Comparison of ENCODE assay signal across 11 cellular contexts in the genomic region with DNA sequence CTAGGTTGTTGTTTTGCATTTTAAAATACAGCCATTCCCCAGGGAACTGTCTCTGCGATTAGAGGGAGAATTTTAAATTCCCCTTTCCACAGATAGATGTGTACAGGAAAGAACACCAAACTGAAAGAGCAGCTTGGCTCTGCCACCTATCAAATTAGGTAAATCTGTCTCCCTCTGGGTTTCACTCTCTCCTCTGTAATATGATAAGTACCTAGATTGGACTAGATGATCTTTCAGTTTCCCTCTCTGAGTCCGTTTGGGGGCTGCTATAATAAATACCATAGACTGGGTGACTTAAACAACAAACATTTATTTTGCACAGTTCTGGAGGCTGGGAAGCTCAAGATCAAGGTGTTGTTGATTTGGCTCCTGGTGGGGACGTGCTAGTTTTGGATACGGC.
A peak's percentile ranks its signal among the peaks of the same experiment; 100 is the strongest.
DNase-seq lines count a peak whose midpoint lies in the region; ATAC-seq, FAIRE-seq and TF ChIP-seq lines count a peak whose summit lies in the region.
"Had no signal": no experiment of that assay in that cellular context is flagged by ENCODE, and none has a peak within 500 bp of the region (broad histone marks: within the 10 kb centered on the region; RNA-seq: fewer than 3 reads in every experiment).

No MANE protein-coding gene starts in this region.

- intact Hi-C loops in GM12878 (cut with micrococcal nuclease; ENCODE audit: unreplicated experiment) = no loop called here
- intact Hi-C loops in colonic mucosa (cut with DNase I) = no loop called here

- no peaks in the 10 kb centered on the region for H3K9me3 Mint-ChIP-seq in T-helper 2 cell treated with Interferon-gamma antibody and Interleukin-4, amounts not matched to agents 5 μg/mL and 100 μg/mL, for 36 hours
- no peaks in the 10 kb centered on the region for H3K9me3 Mint-ChIP-seq in activated naive CD4-positive, alpha-beta T cell treated with anti-CD3 and anti-CD28 coated beads, Interleukin-2, amount 10 ng/mL, durations not matched to agents 7 days and 5 days

- TF ChIP-seq POLR2A in GM12878 (IDR thresholded peaks at IDR 0.05; ENCODE audit: low read depth, low read length) = no peak

- peaks cover 0 to 3% of the 10 kb centered on the region in 2 experiments; a peak in 1 of 4 replicates for H3K27me3 ChIP-seq in GM12878 (replicated peaks in 1 of 2; ENCODE audit: control insufficient read depth in 2 of 2, insufficient read depth in 2 of 2, low read length in 1 of 2)
- no peaks in the 10 kb centered on the region for H3K27me3 ChIP-seq in colonic mucosa
- H3K27me3 ChIP-seq: uterus had no signal

- DNase-seq in GM12878 (ENCODE audit: low read depth, low spot score) (no peak), T-helper 1 cell (no peak), colonic mucosa (no peak)
- no peak for DNase-seq in T-helper 2 cell treated with Interferon-gamma antibody and Interleukin-4, amounts not matched to agents 5 μg/mL and 100 μg/mL, for 36 hours (ENCODE audit: low spot score)
- DNase-seq in activated naive CD4-positive, alpha-beta T cell treated with anti-CD3 and anti-CD28 coated beads, Interleukin-2, amount 10 ng/mL, durations not matched to agents 7 days and 5 days = no peak
- DNase-seq: activated gamma-delta T cell treated with Interleukin-2 at 50 U/mL for 16 hours, COR-L47, uterus had no signal

- H3K36me3 ChIP-seq in GM12878 (ENCODE audit: control insufficient read depth in 2 of 2, insufficient read depth in 2 of 2, low read length in 1 of 2) (no peaks in the 10 kb centered on the region), colonic mucosa (no peaks in the 10 kb centered on the region)
- H3K36me3 ChIP-seq: uterus had no signal

- ATAC-seq in GM18519 (IDR thresholded peaks at IDR 0.05; ENCODE audit: low FRiP score, unreplicated experiment) (peak; percentile 40), GM21447 (IDR thresholded peaks at IDR 0.05; ENCODE audit: unreplicated experiment) (peak; percentile 49), HG03108 (IDR thresholded peaks at IDR 0.05; ENCODE audit: unreplicated experiment) (peak; percentile 33), GM12878 (peak; percentile 82)

- no peaks in the 10 kb centered on the region for H3K4me1 Mint-ChIP-seq in T-helper 2 cell treated with Interferon-gamma antibody and Interleukin-4, amounts not matched to agents 5 μg/mL and 100 μg/mL, for 36 hours (ENCODE audit: low read depth)
- H3K4me1 Mint-ChIP-seq in activated naive CD4-positive, alpha-beta T cell treated with anti-CD3 and anti-CD28 coated beads, Interleukin-2, amount 10 ng/mL, durations not matched to agents 7 days and 5 days = no peaks in the 10 kb centered on the region

- BruUV-seq in GM12878 (replicated peaks; lab: Mats Ljungman, UMichigan) = no TSS peak

- RAD21 ChIA-PET in GM12878 (lab: Charles Lee; ENCODE audit: unreplicated experiment) = interaction anchor here (1.2 kb wide), 2 partner anchors 20 to 41 kb away, joined by 3 read pairs; no protein-coding TSS in a partner anchor

- CTCF ChIA-PET in GM12878 (lab: Yijun Ruan, JAX) = interaction anchor here (0.6 to 1.5 kb wide), 4 partner anchors 13 to 98 kb away, joined by 3 to 5 read pairs (median 3); no protein-coding TSS in a partner anchor
- CTCF ChIA-PET in activated naive CD4-positive, alpha-beta T cell treated with anti-CD3 and anti-CD28 coated beads, Interleukin-2, amount 10 ng/mL, durations not matched to agents 7 days and 5 days (lab: Charles Lee) = no interaction called here

- no peaks in the 10 kb centered on the region for H4K20me1 ChIP-seq in GM12878 (ENCODE audit: control insufficient read depth, insufficient read depth)

- peak overlapping the region; percentile 46 for H3K4me2 ChIP-seq in GM12878 (ENCODE audit: control insufficient read depth, insufficient read depth)

- no peak overlapping the region for H3K4me3 Mint-ChIP-seq in T-helper 2 cell treated with Interferon-gamma antibody and Interleukin-4, amounts not matched to agents 5 μg/mL and 100 μg/mL, for 36 hours
- H3K4me3 Mint-ChIP-seq in activated naive CD4-positive, alpha-beta T cell treated with anti-CD3 and anti-CD28 coated beads, Interleukin-2, amount 10 ng/mL, durations not matched to agents 7 days and 5 days = no peak overlapping the region

- H3K4me1 ChIP-seq in GM12878 (ENCODE audit: control insufficient read depth, insufficient read depth, low read length) (peaks cover 14% of the 10 kb centered on the region), colonic mucosa (no peaks in the 10 kb centered on the region)
- H3K4me1 ChIP-seq: uterus had no signal

- POLR2A ChIA-PET in GM12878 (lab: Charles Lee) = no interaction called here

- no peak overlapping the region for H3K27ac ChIP-seq in GM12878 (ENCODE audit: control insufficient read depth, insufficient read depth)
- H3K27ac ChIP-seq in colonic mucosa = no peak overlapping the region
- H3K27ac ChIP-seq: uterus had no signal

- FAIRE-seq in GM12878 (lab: Jason Lieb, UNC) = no peak

- no peaks in the 10 kb centered on the region for H3K36me3 Mint-ChIP-seq in T-helper 2 cell treated with Interferon-gamma antibody and Interleukin-4, amounts not matched to agents 5 μg/mL and 100 μg/mL, for 36 hours (ENCODE audit: low read depth)
- no peaks in the 10 kb centered on the region for H3K36me3 Mint-ChIP-seq in activated naive CD4-positive, alpha-beta T cell treated with anti-CD3 and anti-CD28 coated beads, Interleukin-2, amount 10 ng/mL, durations not matched to agents 7 days and 5 days

- H3K79me2 ChIP-seq in GM12878 (ENCODE audit: control insufficient read depth, insufficient read depth, low read length) = no peaks in the 10 kb centered on the region

- TF ChIP-seq RAD21 in GM12878 (IDR thresholded peaks at IDR 0.05; ENCODE audit: insufficient read depth, low read depth, low read length) = no peak

- TF ChIP-seq EP300 in GM12878 (IDR thresholded peaks at IDR 0.05; ENCODE audit: borderline replicate concordance in 1 of 2, control insufficient read depth in 1 of 2, low read depth in 2 of 2, low read length in 2 of 2) = no peak

- no peak overlapping the region for H3K27ac Mint-ChIP-seq in T-helper 2 cell treated with Interferon-gamma antibody and Interleukin-4, amounts not matched to agents 5 μg/mL and 100 μg/mL, for 36 hours
- H3K27ac Mint-ChIP-seq in activated naive CD4-positive, alpha-beta T cell treated with anti-CD3 and anti-CD28 coated beads, Interleukin-2, amount 10 ng/mL, durations not matched to agents 7 days and 5 days = no peak overlapping the region

- SMC1A ChIA-PET in GM12878 (lab: Charles Lee; ENCODE audit: uncharacterized antibody, unreplicated experiment) = interaction anchor here (0.9 to 1.6 kb wide), 4 partner anchors 10 to 30 kb away, joined by 3 to 4 read pairs (median 4); no protein-coding TSS in a partner anchor

- H2AFZ ChIP-seq in GM12878 (ENCODE audit: control insufficient read depth, low read depth, low read length) = peak overlapping the region; percentile 56; the same call in 1 of the 2 replicates

- in situ Hi-C loops in GM12878 (cut with MboI) = no loop called here

- TF ChIP-seq CTCF in GM12878 (IDR thresholded peaks at IDR 0.05 in 2 of 3, conservative IDR thresholded peaks at IDR 0.05 in 1 of 3; ENCODE audit: control insufficient read depth in 2 of 3, extremely low read depth in 1 of 3, insufficient read depth in 1 of 3, low read depth in 3 of 3, low read length in 3 of 3) (no peak), colonic mucosa (IDR thresholded peaks at IDR 0.05) (no peak)

- no peak overlapping the region for H3K9ac ChIP-seq in GM12878 (ENCODE audit: control insufficient read depth, insufficient read depth, low read length)
- no peak overlapping the region for H3K9ac ChIP-seq in colonic mucosa (ENCODE audit: low read depth in 2 of 2, low read length in 2 of 2)

- H3K27me3 Mint-ChIP-seq in T-helper 2 cell treated with Interferon-gamma antibody and Interleukin-4, amounts not matched to agents 5 μg/mL and 100 μg/mL, for 36 hours (ENCODE audit: low read depth) = peaks cover 13% of the 10 kb centered on the region
- H3K27me3 Mint-ChIP-seq in activated naive CD4-positive, alpha-beta T cell treated with anti-CD3 and anti-CD28 coated beads, Interleukin-2, amount 10 ng/mL, durations not matched to agents 7 days and 5 days = peaks cover 9% of the 10 kb centered on the region

- H3K9me3 ChIP-seq in GM12878 (replicated peaks; ENCODE audit: control insufficient read depth, insufficient read depth, low read length) (no peaks in the 10 kb centered on the region), colonic mucosa (no peaks in the 10 kb centered on the region)
- H3K9me3 ChIP-seq: uterus had no signal

- H3K4me3 ChIP-seq in GM12878 (no peak overlapping the region), colonic mucosa (no peak overlapping the region)
- H3K4me3 ChIP-seq: uterus had no signal

- WGBS in GM12878 (ENCODE audit: insufficient coverage, insufficient replicate concordance, low lambda C conversion rate, missing lambda C conversion rate) = 2% methylated on average over 4 of the region's 4 CpGs

TF ChIP-seq in GM12878, 131 proteins besides CTCF, POLR2A, EP300 and RAD21 (continues in another document):
- TF ChIP-seq EGR1 (IDR thresholded peaks at IDR 0.05; ENCODE audit: borderline replicate concordance in 1 of 2, low read depth in 2 of 2, low read length in 2 of 2) (no peak), CEBPZ (IDR thresholded peaks at IDR 0.05; ENCODE audit: low read depth, low read length) (no peak), KDM1A (IDR thresholded peaks at IDR 0.05; ENCODE audit: borderline replicate concordance) (no peak), RFX5 (IDR thresholded peaks at IDR 0.05; ENCODE audit: low read depth, low read length) (no peak), STAT1 (conservative IDR thresholded peaks at IDR 0.05) (no peak)
